In the genomic region with DNA sequence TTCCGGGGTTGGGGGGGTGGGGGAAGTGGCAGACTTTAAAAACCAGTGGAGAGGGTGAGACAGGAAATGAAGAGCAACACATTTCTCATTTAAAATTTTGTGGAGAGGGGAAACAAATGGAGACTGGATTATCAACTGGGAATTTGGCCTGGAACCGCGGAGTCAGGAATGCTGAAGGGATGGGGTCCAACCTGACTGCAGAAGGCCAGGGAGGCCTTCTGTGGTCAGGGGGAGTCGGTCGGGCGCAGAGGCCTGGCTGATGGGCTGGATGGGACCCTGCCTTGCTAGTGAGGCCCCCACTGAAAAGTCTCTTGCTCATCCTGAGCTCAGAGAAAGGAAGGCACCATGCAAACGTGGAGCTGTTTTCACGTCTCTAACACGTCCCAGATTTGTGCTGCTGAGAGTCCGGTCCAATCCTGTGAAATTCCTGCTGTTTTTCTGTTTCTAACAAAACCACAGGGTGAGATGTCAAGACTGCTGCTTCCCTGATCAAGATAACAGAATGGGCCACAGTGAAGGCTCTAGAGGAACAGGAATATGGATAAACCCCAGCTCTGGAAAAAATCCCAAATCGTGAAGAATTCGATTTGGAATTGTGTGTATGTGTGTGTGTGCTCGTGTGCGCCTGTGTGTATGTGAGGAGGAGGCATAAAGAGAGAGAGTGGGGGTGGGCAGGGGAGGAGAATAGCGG, we compare ENCODE assay signal across 18 cellular contexts.
A peak's percentile ranks its signal among the peaks of the same experiment; 100 is the strongest.
DNase-seq lines count a peak whose midpoint lies in the region; ATAC-seq and TF ChIP-seq lines count a peak whose summit lies in the region.
"Had no signal": no experiment of that assay in that cellular context is flagged by ENCODE, and none has a peak within 500 bp of the region (broad histone marks: within the 10 kb centered on the region; RNA-seq: fewer than 3 reads in every experiment).

No MANE protein-coding gene starts in this region.

- H3K27me3 Mint-ChIP-seq in GM23338 (ENCODE audit: insufficient read depth, low read depth, poor library complexity) (peaks cover 7% of the 10 kb centered on the region), progenitor cell of endocrine pancreas (peaks cover 23% of the 10 kb centered on the region)

- peak overlapping the region; percentile 68; the same call in 1 of the 2 replicates for H3K27ac Mint-ChIP-seq in GM23338
- peak overlapping the region; percentile 13 for H3K27ac Mint-ChIP-seq in progenitor cell of endocrine pancreas
- H3K27ac Mint-ChIP-seq: IgD-negative memory B cell had no signal

- H3K9me3 Mint-ChIP-seq in GM23338 = no peaks in the 10 kb centered on the region
- H3K9me3 Mint-ChIP-seq in progenitor cell of endocrine pancreas (ENCODE audit: low read depth) = no peaks in the 10 kb centered on the region
- H3K9me3 Mint-ChIP-seq: IgD-negative memory B cell had no signal

- H3K79me2 ChIP-seq in GM23338 (replicated peaks; ENCODE audit: insufficient read depth) (no peaks in the 10 kb centered on the region), Loucy (ENCODE audit: insufficient read depth, low read length) (no peaks in the 10 kb centered on the region)

- H3K4me3 ChIP-seq in GM23338 = no peak overlapping the region
- no peak overlapping the region for H3K4me3 ChIP-seq in Loucy (ENCODE audit: low read length, poor library complexity, severe bottlenecking)
- no peak overlapping the region for H3K4me3 ChIP-seq in gastroesophageal sphincter
- H3K4me3 ChIP-seq: Peyer's patch had no signal

- H3K4me1 ChIP-seq in GM23338 (ENCODE audit: insufficient read depth) (peaks cover 18% of the 10 kb centered on the region), Loucy (ENCODE audit: insufficient read depth, low read length, poor library complexity, severe bottlenecking) (peaks cover 12% of the 10 kb centered on the region), gastroesophageal sphincter (no peaks in the 10 kb centered on the region)
- H3K4me1 ChIP-seq: BE2C, Peyer's patch had no signal

- peak overlapping the region; percentile 90 for H2AFZ ChIP-seq in GM23338
- no peak overlapping the region for H2AFZ ChIP-seq in Loucy (ENCODE audit: low read length)

- no peaks in the 10 kb centered on the region for H3K36me3 Mint-ChIP-seq in GM23338 (ENCODE audit: low read depth)
- H3K36me3 Mint-ChIP-seq in progenitor cell of endocrine pancreas (ENCODE audit: insufficient read depth) = no peaks in the 10 kb centered on the region
- H3K36me3 Mint-ChIP-seq: IgD-negative memory B cell had no signal

- H3K27ac ChIP-seq in GM23338 (ENCODE audit: low read depth) = no peak overlapping the region
- peak overlapping the region in 3 of 4 donors; percentile 31 to 44 (median 37) for H3K27ac ChIP-seq in gastroesophageal sphincter
- H3K27ac ChIP-seq in caudate nucleus (ENCODE audit: low read depth, low read length) = no peak overlapping the region
- H3K27ac ChIP-seq: Peyer's patch had no signal

- H3K4me2 ChIP-seq in GM23338 (no peak overlapping the region), Loucy (ENCODE audit: low read depth, low read length, poor library complexity, severe bottlenecking) (peak overlapping the region; percentile 19)

- WGBS in gastroesophageal sphincter (ENCODE audit: low coverage in 1 of 2), 2 donors = 75 to 78% methylated on average over 7 to 11 of the region's 15 CpGs

- H3F3A ChIP-seq in GM23338 (replicated peaks; ENCODE audit: low read depth) (no peaks in the 10 kb centered on the region), Loucy (ENCODE audit: low read depth) (no peaks in the 10 kb centered on the region)

- ATAC-seq in GM23338 (peak; percentile 22; the same call in 1 of the 3 replicates), gastroesophageal sphincter (no peak), HG03196 (IDR thresholded peaks at IDR 0.05; ENCODE audit: unreplicated experiment) (no peak)

- H3K27me3 ChIP-seq in GM23338 (ENCODE audit: insufficient read depth) (no peaks in the 10 kb centered on the region), Loucy (ENCODE audit: insufficient read depth, low read length, poor library complexity, severe bottlenecking) (no peaks in the 10 kb centered on the region), gastroesophageal sphincter (no peaks in the 10 kb centered on the region)
- H3K27me3 ChIP-seq: BE2C, Peyer's patch had no signal

- no peak for TF ChIP-seq CTCF in GM23338 (conservative IDR thresholded peaks at IDR 0.05; ENCODE audit: low read depth in 2 of 2)
- TF ChIP-seq CTCF in Loucy (conservative IDR thresholded peaks at IDR 0.05; ENCODE audit: low read length) = no peak
- no peak for TF ChIP-seq CTCF in gastroesophageal sphincter (IDR thresholded peaks at IDR 0.05)
- TF ChIP-seq CTCF in progenitor cell of endocrine pancreas (IDR thresholded peaks at IDR 0.05; ENCODE audit: unreplicated experiment) = no peak

- H3K9me2 ChIP-seq in GM23338 (ENCODE audit: insufficient read depth) (peaks cover 18% of the 10 kb centered on the region), Loucy (replicated peaks; ENCODE audit: low read depth, low read length) (no peaks in the 10 kb centered on the region)

- no peak for TF ChIP-seq EP300 in gastroesophageal sphincter (IDR thresholded peaks at IDR 0.05)

- DNase-seq in GM23338 (ENCODE audit: low spot score) = no peak
- DNase-seq in progenitor cell of endocrine pancreas (ENCODE audit: low spot score, unreplicated experiment) = no peak
- no peak for DNase-seq in NCI-H510A treated with DMSO at 0.1 percent for 48 hours (lab: John Stamatoyannopoulos, UW)
- DNase-seq in caudate nucleus (lab: John Stamatoyannopoulos, UW) = no peak
- DNase-seq: BE2C, DMS53, GDM1, NCI-H1694, NCI-H2081, NCI-H2171, NCI-H345, NCI-H524 treated with DMSO at 0.1 percent for 48 hours, NCI-H82, Peyer's patch had no signal

- H4K20me1 ChIP-seq in GM23338 (replicated peaks; ENCODE audit: insufficient read depth) (no peaks in the 10 kb centered on the region), Loucy (ENCODE audit: insufficient read depth, low read length, poor library complexity, severe bottlenecking) (no peaks in the 10 kb centered on the region)

- H3K4me1 Mint-ChIP-seq in GM23338 = peaks cover 29% of the 10 kb centered on the region
- H3K4me1 Mint-ChIP-seq in progenitor cell of endocrine pancreas (ENCODE audit: low read depth) = peaks cover 4% of the 10 kb centered on the region

- H3K9me3 ChIP-seq in Loucy (ENCODE audit: insufficient read depth, low read depth, low read length) = no peaks in the 10 kb centered on the region
- H3K9me3 ChIP-seq in gastroesophageal sphincter = no peaks in the 10 kb centered on the region
- H3K9me3 ChIP-seq: BE2C, Peyer's patch had no signal

- TF ChIP-seq POLR2A in gastroesophageal sphincter (IDR thresholded peaks at IDR 0.05) = no peak

- H3K4me3 Mint-ChIP-seq in GM23338 = no peak overlapping the region
- no peak overlapping the region for H3K4me3 Mint-ChIP-seq in progenitor cell of endocrine pancreas (ENCODE audit: low read depth)
- H3K4me3 Mint-ChIP-seq: IgD-negative memory B cell had no signal

- no peak overlapping the region for H3K9ac ChIP-seq in Loucy (ENCODE audit: low read depth, low read length, poor library complexity, severe bottlenecking)

- H3K36me3 ChIP-seq in GM23338 (ENCODE audit: insufficient read depth) (no peaks in the 10 kb centered on the region), Loucy (ENCODE audit: insufficient read depth, low read length) (no peaks in the 10 kb centered on the region), gastroesophageal sphincter (no peaks in the 10 kb centered on the region)
- H3K36me3 ChIP-seq: BE2C, Peyer's patch had no signal

TF ChIP-seq in GM23338, 12 proteins besides CTCF, POLR2A, EP300 and RAD21:
- TF ChIP-seq JUNB (IDR thresholded peaks at IDR 0.05; ENCODE audit: unreplicated experiment) (no peak), ZNF114 (CRISPR knock-in tag; IDR thresholded peaks at IDR 0.05) (no peak)

Comparison
In these comparisons a context has a peak if more than half of its experiments do, and no peak if none do; other contexts are left out.
1. H3K27ac ChIP-seq: peak in gastroesophageal sphincter (3 of 4); none in GM23338 (single experiment) and caudate nucleus (single experiment).